In the genomic region with DNA sequence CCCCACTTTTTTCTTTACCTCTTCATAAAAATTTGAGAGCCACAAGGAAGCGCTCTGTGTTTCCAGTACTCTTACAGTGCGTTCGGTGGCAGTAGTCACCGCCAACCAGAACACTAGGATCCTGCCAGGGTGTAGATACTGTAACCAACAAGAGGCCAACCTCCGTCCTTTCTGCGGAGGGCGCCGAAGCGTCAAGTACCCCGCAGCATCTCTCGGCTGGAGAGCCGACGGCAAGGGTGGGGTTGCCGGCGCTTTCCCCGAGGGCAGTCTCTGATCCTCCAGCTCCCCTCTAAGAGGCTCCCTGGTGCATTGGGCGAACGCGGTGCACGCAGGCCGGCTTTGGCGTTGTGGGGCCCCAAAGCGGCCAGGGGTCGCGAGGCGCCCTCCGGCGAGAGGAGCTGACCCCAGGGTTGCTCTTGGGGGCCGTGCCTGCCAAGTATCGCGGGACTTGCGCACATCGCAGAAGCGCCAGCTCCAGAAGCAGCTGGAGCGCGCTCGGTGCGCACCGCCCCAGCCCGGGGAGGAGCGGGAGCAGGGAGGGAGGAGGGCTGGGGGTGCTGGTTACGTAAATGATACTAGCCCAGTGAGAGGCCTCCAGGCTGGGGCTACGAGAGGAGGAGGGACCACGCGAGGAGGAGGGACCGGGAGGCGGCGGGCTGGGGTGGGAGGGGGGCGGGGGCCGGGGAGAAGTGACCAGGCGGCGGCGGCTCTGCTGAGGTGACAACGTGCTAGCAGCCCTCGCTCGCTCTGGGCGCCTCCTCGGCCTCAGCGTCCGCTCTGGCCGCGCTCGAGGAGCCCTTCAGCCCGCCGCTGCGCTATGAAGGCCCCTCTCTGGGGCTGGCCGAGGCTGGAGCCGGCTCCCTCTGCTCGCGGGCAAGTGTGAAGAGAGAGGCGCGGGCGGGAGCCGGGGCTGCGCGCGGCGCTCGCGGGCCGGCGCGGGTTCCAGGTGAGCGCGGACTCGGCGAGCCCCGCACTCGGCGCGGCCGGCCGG, we compare ENCODE assay signal across 1 cellular context.
TF ChIP-seq lines count a peak whose summit lies in the region.

A gene (plus strand): TSS at position 692 of the 991 bp plus-strand sequence.

TF ChIP-seq in HEK293, 187 proteins besides CTCF, POLR2A, EP300 and RAD21 (continued from another document and continues in another):
- TF ChIP-seq, protein P1, sequence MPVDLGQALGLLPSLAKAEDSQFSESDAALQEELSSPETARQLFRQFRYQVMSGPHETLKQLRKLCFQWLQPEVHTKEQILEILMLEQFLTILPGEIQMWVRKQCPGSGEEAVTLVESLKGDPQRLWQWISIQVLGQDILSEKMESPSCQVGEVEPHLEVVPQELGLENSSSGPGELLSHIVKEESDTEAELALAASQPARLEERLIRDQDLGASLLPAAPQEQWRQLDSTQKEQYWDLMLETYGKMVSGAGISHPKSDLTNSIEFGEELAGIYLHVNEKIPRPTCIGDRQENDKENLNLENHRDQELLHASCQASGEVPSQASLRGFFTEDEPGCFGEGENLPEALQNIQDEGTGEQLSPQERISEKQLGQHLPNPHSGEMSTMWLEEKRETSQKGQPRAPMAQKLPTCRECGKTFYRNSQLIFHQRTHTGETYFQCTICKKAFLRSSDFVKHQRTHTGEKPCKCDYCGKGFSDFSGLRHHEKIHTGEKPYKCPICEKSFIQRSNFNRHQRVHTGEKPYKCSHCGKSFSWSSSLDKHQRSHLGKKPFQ (tag by site-specific recombination; IDR thresholded peaks at IDR 0.05) = no peak
- TF ChIP-seq MZF1 (tag by site-specific recombination; IDR thresholded peaks at IDR 0.05; ENCODE audit: borderline replicate concordance) = no peak
- TF ChIP-seq ZNF514 (tag by site-specific recombination; IDR thresholded peaks at IDR 0.05) = no peak
- TF ChIP-seq, protein P2, sequence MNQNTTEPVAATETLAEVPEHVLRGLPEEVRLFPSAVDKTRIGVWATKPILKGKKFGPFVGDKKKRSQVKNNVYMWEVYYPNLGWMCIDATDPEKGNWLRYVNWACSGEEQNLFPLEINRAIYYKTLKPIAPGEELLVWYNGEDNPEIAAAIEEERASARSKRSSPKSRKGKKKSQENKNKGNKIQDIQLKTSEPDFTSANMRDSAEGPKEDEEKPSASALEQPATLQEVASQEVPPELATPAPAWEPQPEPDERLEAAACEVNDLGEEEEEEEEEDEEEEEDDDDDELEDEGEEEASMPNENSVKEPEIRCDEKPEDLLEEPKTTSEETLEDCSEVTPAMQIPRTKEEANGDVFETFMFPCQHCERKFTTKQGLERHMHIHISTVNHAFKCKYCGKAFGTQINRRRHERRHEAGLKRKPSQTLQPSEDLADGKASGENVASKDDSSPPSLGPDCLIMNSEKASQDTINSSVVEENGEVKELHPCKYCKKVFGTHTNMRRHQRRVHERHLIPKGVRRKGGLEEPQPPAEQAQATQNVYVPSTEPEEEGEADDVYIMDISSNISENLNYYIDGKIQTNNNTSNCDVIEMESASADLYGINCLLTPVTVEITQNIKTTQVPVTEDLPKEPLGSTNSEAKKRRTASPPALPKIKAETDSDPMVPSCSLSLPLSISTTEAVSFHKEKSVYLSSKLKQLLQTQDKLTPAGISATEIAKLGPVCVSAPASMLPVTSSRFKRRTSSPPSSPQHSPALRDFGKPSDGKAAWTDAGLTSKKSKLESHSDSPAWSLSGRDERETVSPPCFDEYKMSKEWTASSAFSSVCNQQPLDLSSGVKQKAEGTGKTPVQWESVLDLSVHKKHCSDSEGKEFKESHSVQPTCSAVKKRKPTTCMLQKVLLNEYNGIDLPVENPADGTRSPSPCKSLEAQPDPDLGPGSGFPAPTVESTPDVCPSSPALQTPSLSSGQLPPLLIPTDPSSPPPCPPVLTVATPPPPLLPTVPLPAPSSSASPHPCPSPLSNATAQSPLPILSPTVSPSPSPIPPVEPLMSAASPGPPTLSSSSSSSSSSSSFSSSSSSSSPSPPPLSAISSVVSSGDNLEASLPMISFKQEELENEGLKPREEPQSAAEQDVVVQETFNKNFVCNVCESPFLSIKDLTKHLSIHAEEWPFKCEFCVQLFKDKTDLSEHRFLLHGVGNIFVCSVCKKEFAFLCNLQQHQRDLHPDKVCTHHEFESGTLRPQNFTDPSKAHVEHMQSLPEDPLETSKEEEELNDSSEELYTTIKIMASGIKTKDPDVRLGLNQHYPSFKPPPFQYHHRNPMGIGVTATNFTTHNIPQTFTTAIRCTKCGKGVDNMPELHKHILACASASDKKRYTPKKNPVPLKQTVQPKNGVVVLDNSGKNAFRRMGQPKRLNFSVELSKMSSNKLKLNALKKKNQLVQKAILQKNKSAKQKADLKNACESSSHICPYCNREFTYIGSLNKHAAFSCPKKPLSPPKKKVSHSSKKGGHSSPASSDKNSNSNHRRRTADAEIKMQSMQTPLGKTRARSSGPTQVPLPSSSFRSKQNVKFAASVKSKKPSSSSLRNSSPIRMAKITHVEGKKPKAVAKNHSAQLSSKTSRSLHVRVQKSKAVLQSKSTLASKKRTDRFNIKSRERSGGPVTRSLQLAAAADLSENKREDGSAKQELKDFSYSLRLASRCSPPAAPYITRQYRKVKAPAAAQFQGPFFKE (tag by site-specific recombination; IDR thresholded peaks at IDR 0.05; ENCODE audit: borderline replicate concordance) = no peak
- no peak for TF ChIP-seq ZNF114 (tag by site-specific recombination; IDR thresholded peaks at IDR 0.05)
- 0 out of 2 replicates have a peak, but pooled peaks have one; percentile 39 for TF ChIP-seq SP7 (tag by site-specific recombination; IDR thresholded peaks at IDR 0.05)
- no peak for TF ChIP-seq ZBTB7A (tag by site-specific recombination; IDR thresholded peaks at IDR 0.05; ENCODE audit: low read depth)
- TF ChIP-seq ZNF132 (tag by site-specific recombination; IDR thresholded peaks at IDR 0.05; ENCODE audit: borderline replicate concordance) = no peak
- no peak for TF ChIP-seq KLF1 (tag by site-specific recombination; IDR thresholded peaks at IDR 0.05)
- TF ChIP-seq ZBTB48 (tag by site-specific recombination; IDR thresholded peaks at IDR 0.05) = peak; percentile 57; the same call in 1 of the 2 replicates
- peak; percentile 44; the same call in 1 of the 2 replicates for TF ChIP-seq ZNF600 (tag by site-specific recombination; IDR thresholded peaks at IDR 0.05)
- no peak for TF ChIP-seq KLF10 (tag by site-specific recombination; IDR thresholded peaks at IDR 0.05)
- TF ChIP-seq ZNF837 (tag by site-specific recombination; IDR thresholded peaks at IDR 0.05) = no peak
- no peak for TF ChIP-seq ZNF670 (tag by site-specific recombination; IDR thresholded peaks at IDR 0.05; ENCODE audit: low read depth)
- no peak for TF ChIP-seq ZNF555 (tag by site-specific recombination; conservative IDR thresholded peaks at IDR 0.05)
- TF ChIP-seq KLF16 (tag by site-specific recombination; IDR thresholded peaks at IDR 0.05) = no peak
- TF ChIP-seq, protein P3, sequence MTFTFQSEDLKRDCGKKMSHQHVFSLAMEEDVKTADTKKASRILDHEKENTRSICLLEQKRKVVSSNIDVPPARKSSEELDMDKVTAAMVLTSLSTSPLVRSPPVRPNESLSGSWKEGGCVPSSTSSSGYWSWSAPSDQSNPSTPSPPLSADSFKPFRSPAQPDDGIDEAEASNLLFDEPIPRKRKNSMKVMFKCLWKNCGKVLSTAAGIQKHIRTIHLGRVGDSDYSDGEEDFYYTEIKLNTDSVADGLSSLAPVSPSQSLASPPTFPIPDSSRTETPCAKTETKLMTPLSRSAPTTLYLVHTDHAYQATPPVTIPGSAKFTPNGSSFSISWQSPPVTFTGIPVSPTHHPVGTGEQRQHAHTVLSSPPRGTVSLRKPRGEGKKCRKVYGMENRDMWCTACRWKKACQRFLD (tag by site-specific recombination; IDR thresholded peaks at IDR 0.05) = no peak
- TF ChIP-seq ZNF423 (tag by site-specific recombination; IDR thresholded peaks at IDR 0.05) = no peak
- no peak for TF ChIP-seq ZNF433 (tag by site-specific recombination; IDR thresholded peaks at IDR 0.05; ENCODE audit: low read depth)
- no peak for TF ChIP-seq PRDM1 (tag by site-specific recombination; IDR thresholded peaks at IDR 0.05)
- no peak for TF ChIP-seq ZNF175 (tag by site-specific recombination; IDR thresholded peaks at IDR 0.05)
- TF ChIP-seq, protein P4, sequence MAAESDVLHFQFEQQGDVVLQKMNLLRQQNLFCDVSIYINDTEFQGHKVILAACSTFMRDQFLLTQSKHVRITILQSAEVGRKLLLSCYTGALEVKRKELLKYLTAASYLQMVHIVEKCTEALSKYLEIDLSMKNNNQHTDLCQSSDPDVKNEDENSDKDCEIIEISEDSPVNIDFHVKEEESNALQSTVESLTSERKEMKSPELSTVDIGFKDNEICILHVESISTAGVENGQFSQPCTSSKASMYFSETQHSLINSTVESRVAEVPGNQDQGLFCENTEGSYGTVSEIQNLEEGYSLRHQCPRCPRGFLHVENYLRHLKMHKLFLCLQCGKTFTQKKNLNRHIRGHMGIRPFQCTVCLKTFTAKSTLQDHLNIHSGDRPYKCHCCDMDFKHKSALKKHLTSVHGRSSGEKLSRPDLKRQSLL (tag by site-specific recombination; IDR thresholded peaks at IDR 0.05) = peak; percentile 66
- TF ChIP-seq ZXDB (tag by site-specific recombination; IDR thresholded peaks at IDR 0.05) = no peak
- TF ChIP-seq ZBTB17 (tag by site-specific recombination; IDR thresholded peaks at IDR 0.05) = 0 out of 2 replicates have a peak, but pooled peaks have one; percentile 43
- 0 out of 2 replicates have a peak, but pooled peaks have one; percentile 12 for TF ChIP-seq ZNF629 (tag by site-specific recombination; IDR thresholded peaks at IDR 0.05)
- TF ChIP-seq ZNF248 (tag by site-specific recombination; IDR thresholded peaks at IDR 0.05) = no peak
- TF ChIP-seq ZNF211 (tag by site-specific recombination; IDR thresholded peaks at IDR 0.05; ENCODE audit: low read depth) = no peak
- no peak for TF ChIP-seq ZNF530 (tag by site-specific recombination; IDR thresholded peaks at IDR 0.05; ENCODE audit: low read depth)
- peak; percentile 46 for TF ChIP-seq ZIC2 (tag by site-specific recombination; IDR thresholded peaks at IDR 0.05)
- no peak for TF ChIP-seq ZNF585B (tag by site-specific recombination; IDR thresholded peaks at IDR 0.05)
- TF ChIP-seq ZNF510 (tag by site-specific recombination; IDR thresholded peaks at IDR 0.05; ENCODE audit: insufficient replicate concordance) = no peak
- TF ChIP-seq, protein P5, sequence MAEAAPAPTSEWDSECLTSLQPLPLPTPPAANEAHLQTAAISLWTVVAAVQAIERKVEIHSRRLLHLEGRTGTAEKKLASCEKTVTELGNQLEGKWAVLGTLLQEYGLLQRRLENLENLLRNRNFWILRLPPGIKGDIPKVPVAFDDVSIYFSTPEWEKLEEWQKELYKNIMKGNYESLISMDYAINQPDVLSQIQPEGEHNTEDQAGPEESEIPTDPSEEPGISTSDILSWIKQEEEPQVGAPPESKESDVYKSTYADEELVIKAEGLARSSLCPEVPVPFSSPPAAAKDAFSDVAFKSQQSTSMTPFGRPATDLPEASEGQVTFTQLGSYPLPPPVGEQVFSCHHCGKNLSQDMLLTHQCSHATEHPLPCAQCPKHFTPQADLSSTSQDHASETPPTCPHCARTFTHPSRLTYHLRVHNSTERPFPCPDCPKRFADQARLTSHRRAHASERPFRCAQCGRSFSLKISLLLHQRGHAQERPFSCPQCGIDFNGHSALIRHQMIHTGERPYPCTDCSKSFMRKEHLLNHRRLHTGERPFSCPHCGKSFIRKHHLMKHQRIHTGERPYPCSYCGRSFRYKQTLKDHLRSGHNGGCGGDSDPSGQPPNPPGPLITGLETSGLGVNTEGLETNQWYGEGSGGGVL (tag by site-specific recombination; IDR thresholded peaks at IDR 0.05) = peak; percentile 70
- TF ChIP-seq, protein P6, sequence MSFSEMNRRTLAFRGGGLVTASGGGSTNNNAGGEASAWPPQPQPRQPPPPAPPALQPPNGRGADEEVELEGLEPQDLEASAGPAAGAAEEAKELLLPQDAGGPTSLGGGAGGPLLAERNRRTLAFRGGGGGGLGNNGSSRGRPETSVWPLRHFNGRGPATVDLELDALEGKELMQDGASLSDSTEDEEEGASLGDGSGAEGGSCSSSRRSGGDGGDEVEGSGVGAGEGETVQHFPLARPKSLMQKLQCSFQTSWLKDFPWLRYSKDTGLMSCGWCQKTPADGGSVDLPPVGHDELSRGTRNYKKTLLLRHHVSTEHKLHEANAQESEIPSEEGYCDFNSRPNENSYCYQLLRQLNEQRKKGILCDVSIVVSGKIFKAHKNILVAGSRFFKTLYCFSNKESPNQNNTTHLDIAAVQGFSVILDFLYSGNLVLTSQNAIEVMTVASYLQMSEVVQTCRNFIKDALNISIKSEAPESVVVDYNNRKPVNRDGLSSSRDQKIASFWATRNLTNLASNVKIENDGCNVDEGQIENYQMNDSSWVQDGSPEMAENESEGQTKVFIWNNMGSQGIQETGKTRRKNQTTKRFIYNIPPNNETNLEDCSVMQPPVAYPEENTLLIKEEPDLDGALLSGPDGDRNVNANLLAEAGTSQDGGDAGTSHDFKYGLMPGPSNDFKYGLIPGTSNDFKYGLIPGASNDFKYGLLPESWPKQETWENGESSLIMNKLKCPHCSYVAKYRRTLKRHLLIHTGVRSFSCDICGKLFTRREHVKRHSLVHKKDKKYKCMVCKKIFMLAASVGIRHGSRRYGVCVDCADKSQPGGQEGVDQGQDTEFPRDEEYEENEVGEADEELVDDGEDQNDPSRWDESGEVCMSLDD (tag by site-specific recombination; IDR thresholded peaks at IDR 0.05) = peak; percentile 80
- TF ChIP-seq ZNF561 (tag by site-specific recombination; IDR thresholded peaks at IDR 0.05; ENCODE audit: borderline replicate concordance) = no peak
- TF ChIP-seq WT1 (tag by site-specific recombination; IDR thresholded peaks at IDR 0.05) = no peak
- TF ChIP-seq, protein P7, sequence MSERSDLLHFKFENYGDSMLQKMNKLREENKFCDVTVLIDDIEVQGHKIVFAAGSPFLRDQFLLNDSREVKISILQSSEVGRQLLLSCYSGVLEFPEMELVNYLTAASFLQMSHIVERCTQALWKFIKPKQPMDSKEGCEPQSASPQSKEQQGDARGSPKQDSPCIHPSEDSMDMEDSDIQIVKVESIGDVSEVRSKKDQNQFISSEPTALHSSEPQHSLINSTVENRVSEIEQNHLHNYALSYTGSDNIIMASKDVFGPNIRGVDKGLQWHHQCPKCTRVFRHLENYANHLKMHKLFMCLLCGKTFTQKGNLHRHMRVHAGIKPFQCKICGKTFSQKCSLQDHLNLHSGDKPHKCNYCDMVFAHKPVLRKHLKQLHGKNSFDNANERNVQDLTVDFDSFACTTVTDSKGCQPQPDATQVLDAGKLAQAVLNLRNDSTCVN (tag by site-specific recombination; optimal IDR thresholded peaks at IDR 0.05) = peak; percentile 51
- TF ChIP-seq, protein P8, sequence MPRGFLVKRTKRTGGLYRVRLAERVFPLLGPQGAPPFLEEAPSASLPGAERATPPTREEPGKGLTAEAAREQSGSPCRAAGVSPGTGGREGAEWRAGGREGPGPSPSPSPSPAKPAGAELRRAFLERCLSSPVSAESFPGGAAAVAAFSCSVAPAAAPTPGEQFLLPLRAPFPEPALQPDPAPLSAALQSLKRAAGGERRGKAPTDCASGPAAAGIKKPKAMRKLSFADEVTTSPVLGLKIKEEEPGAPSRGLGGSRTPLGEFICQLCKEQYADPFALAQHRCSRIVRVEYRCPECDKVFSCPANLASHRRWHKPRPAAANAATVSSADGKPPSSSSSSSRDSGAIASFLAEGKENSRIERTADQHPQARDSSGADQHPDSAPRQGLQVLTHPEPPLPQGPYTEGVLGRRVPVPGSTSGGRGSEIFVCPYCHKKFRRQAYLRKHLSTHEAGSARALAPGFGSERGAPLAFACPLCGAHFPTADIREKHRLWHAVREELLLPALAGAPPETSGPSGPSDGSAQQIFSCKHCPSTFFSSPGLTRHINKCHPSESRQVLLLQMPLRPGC (tag by site-specific recombination; IDR thresholded peaks at IDR 0.05) = no peak
- TF ChIP-seq ZBTB20 (tag by site-specific recombination; IDR thresholded peaks at IDR 0.05) = peak; percentile 26; the same call in 1 of the 2 replicates
